Comparison of ENCODE assay signal across 18 cellular contexts in the genomic region with DNA sequence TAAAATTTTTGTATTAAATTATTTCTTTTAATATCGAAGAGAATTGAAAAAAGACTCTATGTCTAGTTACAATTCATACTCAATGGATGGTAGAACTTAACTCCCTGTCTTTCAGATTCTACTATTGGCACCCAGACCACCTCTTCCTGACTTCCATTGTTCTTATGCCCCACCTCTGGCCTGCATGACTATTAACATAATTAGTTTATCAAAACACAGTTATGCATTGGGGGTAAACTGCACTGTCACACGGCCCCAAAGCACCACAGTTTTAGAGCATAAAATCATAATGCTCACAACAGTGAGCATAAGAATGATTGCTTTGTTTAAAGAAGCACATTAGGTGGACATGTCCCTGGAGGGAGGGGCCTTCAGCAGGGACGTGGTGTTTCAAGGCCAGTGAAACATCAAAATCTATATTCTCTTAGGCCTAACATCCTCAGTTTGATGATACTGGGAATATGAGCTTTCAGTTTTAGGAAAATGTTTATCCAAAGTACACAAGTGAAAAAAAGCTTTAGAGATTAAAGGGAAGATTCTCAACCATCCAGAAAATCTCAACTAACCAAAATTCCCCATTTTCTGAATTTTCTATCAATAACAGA.
"Had no signal": no experiment of that assay in that cellular context is flagged by ENCODE, and none has a peak within 500 bp of the region (broad histone marks: within the 10 kb centered on the region; RNA-seq: fewer than 3 reads in every experiment).

No MANE protein-coding gene starts in this region.

- H3K4me3 Mint-ChIP-seq: activated naive CD4-positive, alpha-beta T cell treated with anti-CD3 and anti-CD28 coated beads for 36 hours; activated T-helper 17 cell treated with anti-CD3 and anti-CD28 coated beads, Interleukin-2, amount 50 U/mL, for 72 hours; immature natural killer cell; naive thymus-derived CD4-positive, alpha-beta T cell; stimulated activated naive CD8-positive, alpha-beta T cell treated with anti-CD3 and anti-CD28 coated beads, Interleukin-15, amount 100 ng/mL, for 72 hours had no signal

- H3K9me3 ChIP-seq: esophagus squamous epithelium, mucosa of descending colon, right atrium auricular region, testis, upper lobe of right lung had no signal

- DNase-seq: activated CD4-positive, CD25-positive, alpha-beta regulatory T cell treated with anti-CD3 and anti-CD28 coated beads, Interleukin-2, amount 50 U/mL, for 72 hours; activated naive CD4-positive, alpha-beta T cell treated with anti-CD3 and anti-CD28 coated beads for 36 hours; activated T-cell treated with anti-CD3 and anti-CD28 coated beads for 4 hours; esophagus squamous epithelium; foreskin fibroblast; immature natural killer cell; mucosa of descending colon; naive thymus-derived CD4-positive, alpha-beta T cell; small intestine; stimulated activated naive CD8-positive, alpha-beta T cell treated with anti-CD3 and anti-CD28 coated beads, Interleukin-15, amount 100 ng/mL, for 72 hours; testis; upper lobe of right lung had no signal

- ATAC-seq: activated T-helper 17 cell treated with anti-CD3 and anti-CD28 coated beads, Interleukin-2, amount 50 U/mL, for 72 hours; mucosa of descending colon; naive thymus-derived CD4-positive, alpha-beta T cell; stimulated activated naive CD8-positive, alpha-beta T cell treated with anti-CD3 and anti-CD28 coated beads, Interleukin-15, amount 100 ng/mL, for 72 hours; upper lobe of right lung had no signal

- H3K4me3 ChIP-seq: cardiac muscle cell, esophagus squamous epithelium, lung, mucosa of descending colon, right atrium auricular region, testis, upper lobe of right lung had no signal

- H3K27me3 ChIP-seq: cardiac muscle cell, esophagus squamous epithelium, right atrium auricular region, testis, upper lobe of right lung had no signal

- H3K27ac Mint-ChIP-seq: activated naive CD4-positive, alpha-beta T cell treated with anti-CD3 and anti-CD28 coated beads for 36 hours; activated T-helper 17 cell treated with anti-CD3 and anti-CD28 coated beads, Interleukin-2, amount 50 U/mL, for 72 hours; immature natural killer cell; stimulated activated naive CD8-positive, alpha-beta T cell treated with anti-CD3 and anti-CD28 coated beads, Interleukin-15, amount 100 ng/mL, for 72 hours had no signal

- H3K27ac ChIP-seq: cardiac muscle cell, esophagus squamous epithelium, right atrium auricular region, testis, upper lobe of right lung had no signal

- H3K9me3 Mint-ChIP-seq: immature natural killer cell had no signal

- FAIRE-seq: colon, endometrium, small intestine had no signal
